ENCODE assay signal across 18 cellular contexts in the genomic region with DNA sequence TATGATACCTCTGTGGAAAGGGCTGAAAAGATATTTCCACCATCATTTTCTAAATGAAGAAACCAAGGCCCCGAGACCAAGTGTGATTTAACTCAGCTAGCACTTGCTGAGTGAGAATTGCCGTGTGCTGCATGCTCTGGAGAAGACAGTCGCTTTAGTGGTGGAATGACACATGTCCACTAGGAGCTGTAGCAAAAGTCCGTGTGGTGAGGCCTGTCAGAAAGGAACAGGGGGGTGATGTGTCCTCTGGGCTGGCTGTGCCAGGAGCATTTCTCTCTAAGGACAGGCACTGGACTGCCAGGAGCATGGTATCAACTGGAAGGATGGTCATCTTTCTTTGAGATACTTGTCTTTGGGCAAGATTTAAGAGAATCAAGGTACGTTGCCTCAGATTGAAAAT.
A peak's percentile ranks its signal among the peaks of the same experiment; 100 is the strongest.
DNase-seq lines count a peak whose midpoint lies in the region; ATAC-seq, FAIRE-seq and TF ChIP-seq lines count a peak whose summit lies in the region.
"Had no signal": no experiment of that assay in that cellular context is flagged by ENCODE, and none has a peak within 500 bp of the region (broad histone marks: within the 10 kb centered on the region; RNA-seq: fewer than 3 reads in every experiment).

No MANE protein-coding gene starts in this region.

- WGBS in A549 (ENCODE audit: missing lambda C conversion rate), result 94% methylated on average over 5 of the region's 5 CpGs
- WGBS in psoas muscle, 3 donors, result 67 to 77% (median 76%) methylated on average over 5 of the region's 5 CpGs

- no peak overlapping the region for H3K4me2 ChIP-seq in A549
- H3K4me2 ChIP-seq in PC-3 (ENCODE audit: low read length), result peak overlapping the region; percentile 51

- no peaks in the 10 kb centered on the region for H3K9me2 ChIP-seq in PC-3 (replicated peaks; ENCODE audit: low read length)

- intact Hi-C loops in PC-3 (cut with micrococcal nuclease) (no loop called here), left lung (cut with DNase I) (no loop called here), psoas muscle (cut with DNase I) (loop anchor here in 1 of 2 donors (2.0 kb wide), 1 partner anchor 40 kb away; no protein-coding TSS in a partner anchor)

- BruUV-seq in PC-3 (replicated peaks; lab: Mats Ljungman, UMichigan), result no TSS peak

- ATAC-seq in A549 (no peak), PC-3 (no peak), left lung (no peak), psoas muscle (peak in 2 of 4 donors; percentile 51 to 55), GM19328 (IDR thresholded peaks at IDR 0.05; ENCODE audit: unreplicated experiment) (no peak)

- TF ChIP-seq CTCF in A549 (IDR thresholded peaks at IDR 0.05) (no peak), PC-3 (conservative IDR thresholded peaks at IDR 0.05; ENCODE audit: low read depth, low read length) (no peak), left lung (IDR thresholded peaks at IDR 0.05) (no peak), psoas muscle (IDR thresholded peaks at IDR 0.05) (no peak)

- H3K9ac ChIP-seq in PC-3 (ENCODE audit: low read length), result peak overlapping the region; percentile 51

- peaks cover 6% of the 10 kb centered on the region; the same call in 1 of the 3 replicates for H3K9me3 ChIP-seq in A549
- no peaks in the 10 kb centered on the region for H3K9me3 ChIP-seq in PC-3 (ENCODE audit: low read length)
- H3K9me3 ChIP-seq in left lung, result no peaks in the 10 kb centered on the region
- no peaks in the 10 kb centered on the region for H3K9me3 ChIP-seq in psoas muscle

- TF ChIP-seq RAD21 in A549 (conservative IDR thresholded peaks at IDR 0.05 in 1 of 2, IDR thresholded peaks at IDR 0.05 in 1 of 2), result no peak

- H4K20me1 ChIP-seq in PC-3 (ENCODE audit: low read length), result no peaks in the 10 kb centered on the region

- no peak for TF ChIP-seq POLR2A in A549 (IDR thresholded peaks at IDR 0.05; ENCODE audit: low read length)

- no peak overlapping the region for H2AFZ ChIP-seq in PC-3 (ENCODE audit: low read length)

- H3K27me3 ChIP-seq in PC-3 (ENCODE audit: low read length), result no peaks in the 10 kb centered on the region
- H3K27me3 ChIP-seq in left lung, result no peaks in the 10 kb centered on the region
- no peaks in the 10 kb centered on the region for H3K27me3 ChIP-seq in psoas muscle (ENCODE audit: insufficient read depth in 3 of 3, low read length in 2 of 3)

- peaks cover 53% of the 10 kb centered on the region for H3K79me2 ChIP-seq in PC-3 (ENCODE audit: low read length)

- DNase-seq in A549 (ENCODE audit: low read depth in 1 of 2, low spot score in 1 of 2) (no peak), PC-3 (no peak), left lung (no peak), psoas muscle (no peak), NCI-H526 treated with DMSO at 0.1 percent for 48 hours (lab: John Stamatoyannopoulos, UW) (no peak), EL (no peak)
- DNase-seq: AML-193; CD4-positive, CD25-positive, alpha-beta regulatory T cell; DMS79; IMR-90; Kasumi-1; NCI-H187 treated with DMSO at 0.1 percent for 48 hours; NCI-H2171; NCI-H446 treated with DMSO at 0.1 percent for 48 hours; SIG-M5 had no signal

- no peak for FAIRE-seq in A549 (lab: Jason Lieb, UNC)
- FAIRE-seq: G401.6, GM12892 had no signal

- no peak for TF ChIP-seq EP300 in A549 (IDR thresholded peaks at IDR 0.05)

- H3K4me3 ChIP-seq in A549, result no peak overlapping the region
- no peak overlapping the region for H3K4me3 ChIP-seq in PC-3 (ENCODE audit: low read length)
- no peak overlapping the region for H3K4me3 ChIP-seq in left lung
- H3K4me3 ChIP-seq in psoas muscle, result no peak overlapping the region

- POLR2A ChIA-PET in A549 (lab: Yijun Ruan, JAX), result no interaction called here
- POLR2A ChIA-PET in PC-3 (lab: Charles Lee; ENCODE audit: unreplicated experiment), result no interaction called here

- H3K27ac ChIP-seq in A549, result peak overlapping the region; percentile 61 to 79; a peak in 5 of 6 replicates
- peak overlapping the region; percentile 97 for H3K27ac ChIP-seq in PC-3 (ENCODE audit: low read length)
- peak overlapping the region; percentile 54 to 57 for H3K27ac ChIP-seq in left lung
- H3K27ac ChIP-seq in psoas muscle, result peak overlapping the region; percentile 74

- peaks cover 4% of the 10 kb centered on the region for H3F3A ChIP-seq in PC-3 (ENCODE audit: low read length, unreplicated experiment)

- CTCF ChIA-PET in A549 (lab: Yijun Ruan, JAX) (interaction anchor here (0.6 to 1.3 kb wide), 2 partner anchors 13 to 97 kb away, joined by 3 read pairs; no protein-coding TSS in a partner anchor), PC-3 (lab: Charles Lee) (no interaction called here)

- H3K36me3 ChIP-seq in PC-3 (ENCODE audit: low read depth, low read length) (peaks cover 47% of the 10 kb centered on the region), left lung (peaks cover 0 to 30% of the 10 kb centered on the region in 2 donors), psoas muscle (ENCODE audit: insufficient read depth in 1 of 2, low read depth in 1 of 2) (peaks cover 11 to 36% of the 10 kb centered on the region in 2 donors)

- H3K4me1 ChIP-seq in A549 (peaks cover 64% of the 10 kb centered on the region), PC-3 (ENCODE audit: insufficient read depth, low read length) (peaks cover 37% of the 10 kb centered on the region), left lung (peaks cover 6 to 27% of the 10 kb centered on the region in 2 donors), psoas muscle (peaks cover 19% of the 10 kb centered on the region)

TF ChIP-seq in A549, 52 proteins besides CTCF, POLR2A, EP300 and RAD21:
- TF ChIP-seq NPAS2 (CRISPR knock-in tag; IDR thresholded peaks at IDR 0.05; ENCODE audit: borderline replicate concordance) (no peak), ZFP36 (IDR thresholded peaks at IDR 0.05; ENCODE audit: borderline replicate concordance, partially characterized antibody) (no peak), ESRRA (IDR thresholded peaks at IDR 0.05; ENCODE audit: borderline replicate concordance, low read length) (no peak), HMGXB4 (CRISPR knock-in tag; IDR thresholded peaks at IDR 0.05; ENCODE audit: borderline replicate concordance) (no peak), SMC3 (IDR thresholded peaks at IDR 0.05) (no peak), ZC3H11A (IDR thresholded peaks at IDR 0.05) (no peak), CBX2 (IDR thresholded peaks at IDR 0.05; ENCODE audit: borderline replicate concordance, low read depth) (no peak), ELK1 (IDR thresholded peaks at IDR 0.05; ENCODE audit: low read depth, low read length) (no peak), POLR2AphosphoS2 (conservative IDR thresholded peaks at IDR 0.05; ENCODE audit: low read length) (no peak), RCOR1 (IDR thresholded peaks at IDR 0.05; ENCODE audit: low read depth, low read length) (no peak), FOXS1 (CRISPR knock-in tag; IDR thresholded peaks at IDR 0.05) (no peak), TP53 (CRISPR knock-in tag; IDR thresholded peaks at IDR 0.05) (no peak), JUN (IDR thresholded peaks at IDR 0.05) (no peak)
- TF ChIP-seq, protein P1, sequence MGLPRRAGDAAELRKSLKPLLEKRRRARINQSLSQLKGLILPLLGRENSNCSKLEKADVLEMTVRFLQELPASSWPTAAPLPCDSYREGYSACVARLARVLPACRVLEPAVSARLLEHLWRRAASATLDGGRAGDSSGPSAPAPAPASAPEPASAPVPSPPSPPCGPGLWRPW (IDR thresholded peaks at IDR 0.05), result no peak
TF ChIP-seq in A549: peak in this region for 0.
